In genomic region chr1:85450832-85451231, GRCh38 we compare ENCODE assay signal across 1 cellular context.
TF ChIP-seq lines count a peak whose summit lies in the region.

No MANE protein-coding gene starts in this region.

TF ChIP-seq in HCT116, 20 proteins besides CTCF, POLR2A, EP300 and RAD21:
- no peak for TF ChIP-seq ZBTB33 (IDR thresholded peaks at IDR 0.05; ENCODE audit: extremely low read depth, insufficient replicate concordance, low read length)
- peak; percentile 61; the same call in 1 of the 2 replicates for TF ChIP-seq FOSL1 (IDR thresholded peaks at IDR 0.05; ENCODE audit: low read depth)
- TF ChIP-seq POLR2AphosphoS5 (IDR thresholded peaks at IDR 0.05; ENCODE audit: low read depth, low read length), result peak; percentile 33; the same call in 1 of the 2 replicates
- TF ChIP-seq ELF1 (IDR thresholded peaks at IDR 0.05; ENCODE audit: borderline replicate concordance, low read depth), result no peak
- peak; percentile 23; the same call in 1 of the 2 replicates for TF ChIP-seq SP1 (IDR thresholded peaks at IDR 0.05; ENCODE audit: low read depth)
- TF ChIP-seq JUND (IDR thresholded peaks at IDR 0.05), result peak; percentile 57; the same call in 1 of the 2 replicates
- no peak for TF ChIP-seq MAX (IDR thresholded peaks at IDR 0.05)
- TF ChIP-seq EGR1 (IDR thresholded peaks at IDR 0.05; ENCODE audit: low read depth), result no peak
